In genomic region chr4:98679738-98680137, GRCh38 we compare ENCODE assay signal across 22 cellular contexts. TPM values are rescaled to one million over a fixed set of nuclear protein-coding genes. Genes with fewer than 3 reads are reported as not detected.
DNase-seq lines count a peak whose midpoint lies in the region; ATAC-seq, FAIRE-seq and TF ChIP-seq lines count a peak whose summit lies in the region.
"Had no signal": no experiment of that assay in that cellular context is flagged by ENCODE, and none has a peak within 500 bp of the region (broad histone marks: within the 10 kb centered on the region; RNA-seq: fewer than 3 reads in every experiment).

No MANE protein-coding gene starts in this region.

- intact Hi-C loops in endothelial cell of umbilical vein (cut with micrococcal nuclease), result loop anchor here (10.0 kb wide), 2 partner anchors 245 to 315 kb away; partner anchors contain the start of genes EIF4E and METAP1

- H3K4me2 ChIP-seq in endothelial cell of umbilical vein (ENCODE audit: insufficient read depth, low read length) (no peak overlapping the region), trophoblast cell (ENCODE audit: low read length) (no peak overlapping the region)
- H3K4me2 ChIP-seq: A549, KMS-11 had no signal

- POLR2A ChIA-PET in WTC11 (lab: Charles Lee) (no interaction called here), endothelial cell of umbilical vein (lab: Charles Lee) (no interaction called here)

- H2BK120ac ChIP-seq in trophoblast cell (ENCODE audit: insufficient read depth, low read length, poor library complexity), result no peak overlapping the region

- no peak overlapping the region for H3K23ac ChIP-seq in trophoblast cell (ENCODE audit: low read length)

- no peak overlapping the region for H3K4me3 ChIP-seq in endothelial cell of umbilical vein (replicated peaks in 1 of 3; ENCODE audit: insufficient read depth in 1 of 3, low read depth in 1 of 3, low read length in 3 of 3)
- H3K4me3 ChIP-seq in trophoblast cell (ENCODE audit: low read depth, low read length), result no peak overlapping the region
- H3K4me3 ChIP-seq: A549 had no signal

- no peaks in the 10 kb centered on the region for H3K9me1 ChIP-seq in endothelial cell of umbilical vein (replicated peaks; ENCODE audit: control insufficient read depth, extremely low read depth, insufficient read depth, low read length)

- FAIRE-seq in endothelial cell of umbilical vein (lab: Jason Lieb, UNC), result no peak
- FAIRE-seq: A549, D721Med, G401.6, GM12891, HepG2 had no signal

- in situ Hi-C loops in G401 (cut with HindIII; ENCODE audit: low sequenced_read_pairs), result no loop called here

- H3K4me3 Mint-ChIP-seq in WTC11, result no peak overlapping the region
- H3K4me3 Mint-ChIP-seq: CD4-positive, alpha-beta T cell; H9 had no signal

- TF ChIP-seq POLR2A in endothelial cell of umbilical vein (IDR thresholded peaks at IDR 0.05; ENCODE audit: low read depth, low read length), result no peak

- CTCF ChIA-PET in WTC11 (lab: Charles Lee), result no interaction called here
- CTCF ChIA-PET in endothelial cell of umbilical vein (lab: Charles Lee), result interaction anchor here (0.7 to 1.5 kb wide), 4 partner anchors 8 to 212 kb away, joined by 3 to 8 read pairs (median 5); no protein-coding TSS in a partner anchor

- H3K9me3 Mint-ChIP-seq in WTC11, result no peaks in the 10 kb centered on the region
- H3K9me3 Mint-ChIP-seq: CD4-positive, alpha-beta T cell; H9 had no signal

- BruUV-seq in endothelial cell of umbilical vein (replicated peaks; lab: Mats Ljungman, UMichigan), result no TSS peak

- H4K8ac ChIP-seq in trophoblast cell (ENCODE audit: low read depth, low read length), result no peak overlapping the region

- no peaks in the 10 kb centered on the region for H3K27me3 Mint-ChIP-seq in WTC11 (ENCODE audit: low read depth)
- H3K27me3 Mint-ChIP-seq: CD4-positive, alpha-beta T cell had no signal

- H4K91ac ChIP-seq in trophoblast cell (ENCODE audit: low read depth, low read length), result no peak overlapping the region

- no peak overlapping the region for H3K18ac ChIP-seq in trophoblast cell (ENCODE audit: low read length)

- no peak overlapping the region for H3K9ac ChIP-seq in endothelial cell of umbilical vein (replicated peaks; ENCODE audit: extremely low read depth, insufficient read depth, low read length)
- H3K9ac ChIP-seq in trophoblast cell (ENCODE audit: low read length), result no peak overlapping the region
- H3K9ac ChIP-seq: KMS-11 had no signal

- TF ChIP-seq CTCF in WTC11 (IDR thresholded peaks at IDR 0.05), result no peak
- TF ChIP-seq CTCF in endothelial cell of umbilical vein (IDR thresholded peaks at IDR 0.05; ENCODE audit: extremely low read depth in 1 of 2, insufficient read depth in 1 of 2, low read depth in 1 of 2, low read length in 2 of 2), result no peak

- no peaks in the 10 kb centered on the region for H3K36me3 Mint-ChIP-seq in WTC11

- H3K27ac ChIP-seq in endothelial cell of umbilical vein (ENCODE audit: insufficient read depth, low read depth, low read length), result no peak overlapping the region
- no peak overlapping the region for H3K27ac ChIP-seq in trophoblast cell (ENCODE audit: low read depth, low read length)
- H3K27ac ChIP-seq: 22Rv1, A549, C4-2B, KMS-11 had no signal

- no peaks in the 10 kb centered on the region for H3K36me3 ChIP-seq in endothelial cell of umbilical vein (ENCODE audit: control insufficient read depth in 2 of 2, extremely low read depth in 1 of 2, insufficient read depth in 2 of 2, low read length in 2 of 2)
- no peaks in the 10 kb centered on the region for H3K36me3 ChIP-seq in trophoblast cell (ENCODE audit: control insufficient read depth in 1 of 2, insufficient read depth in 2 of 2, low read length in 2 of 2)

- no peak overlapping the region for H3K4ac ChIP-seq in trophoblast cell (ENCODE audit: low read depth, low read length)

- H3K79me2 ChIP-seq in endothelial cell of umbilical vein (ENCODE audit: control insufficient read depth, insufficient read depth, low read length) (no peaks in the 10 kb centered on the region), trophoblast cell (ENCODE audit: control insufficient read depth, insufficient read depth, low read length, poor library complexity) (no peaks in the 10 kb centered on the region)

- H2AK5ac ChIP-seq in trophoblast cell (ENCODE audit: low read length), result no peak overlapping the region

- dilution Hi-C loops in endothelial cell of umbilical vein (cut with MboI; ENCODE audit: extremely low pct_ligation_motif_present, low sequenced_read_pairs), result no loop called here

- peak overlapping the region; percentile 38; the same call in 1 of the 2 replicates for H3K27ac Mint-ChIP-seq in WTC11
- H3K27ac Mint-ChIP-seq: CD4-positive, alpha-beta T cell; H9 had no signal

- DNase-seq in G401 (ENCODE audit: low spot score), result peak; percentile 13
- DNase-seq in WTC11 (ENCODE audit: low spot score), result no peak
- DNase-seq in endothelial cell of umbilical vein (ENCODE audit: low read depth, low spot score), result peak; percentile 38
- no peak for DNase-seq in trophoblast cell
- DNase-seq in DMS114 treated with DMSO at 0.1 percent for 48 hours (lab: John Stamatoyannopoulos, UW; ENCODE audit: unreplicated experiment), result no peak
- no peak for DNase-seq in DMS79 (lab: John Stamatoyannopoulos, UW)
- DNase-seq: AML-193; Caco-2; CD4-positive, alpha-beta T cell; DND-41; EL; GOT3; H9 had no signal

- H4K12ac ChIP-seq in trophoblast cell (ENCODE audit: low read depth, low read length), result no peak overlapping the region

- peak overlapping the region; percentile 56 for H2BK5ac ChIP-seq in trophoblast cell (ENCODE audit: low read depth, low read length, poor library complexity)

- H3K4me1 ChIP-seq in endothelial cell of umbilical vein (ENCODE audit: control insufficient read depth, extremely low read depth, insufficient read depth, low read length), result peaks cover 21% of the 10 kb centered on the region
- peaks cover 4 to 7% of the 10 kb centered on the region in 2 experiments for H3K4me1 ChIP-seq in trophoblast cell (ENCODE audit: control insufficient read depth in 1 of 2, insufficient read depth in 2 of 2, low read length in 2 of 2)
- H3K4me1 ChIP-seq: A549 had no signal

- H3K79me1 ChIP-seq in trophoblast cell (ENCODE audit: low read length), result peaks cover 7% of the 10 kb centered on the region

- no peak overlapping the region for H3K14ac ChIP-seq in trophoblast cell (ENCODE audit: low read length)

- peak overlapping the region; percentile 49 for H2BK12ac ChIP-seq in trophoblast cell (ENCODE audit: low read length)

- no peak for ATAC-seq in WTC11
- ATAC-seq in HG03520 (IDR thresholded peaks at IDR 0.05; ENCODE audit: unreplicated experiment), result no peak
- ATAC-seq: A549, HepG2 had no signal

- H4K20me1 ChIP-seq in endothelial cell of umbilical vein (replicated peaks; ENCODE audit: control insufficient read depth, extremely low read depth, insufficient read depth, low read length), result no peaks in the 10 kb centered on the region

- no peaks in the 10 kb centered on the region for H3K27me3 ChIP-seq in endothelial cell of umbilical vein (ENCODE audit: control insufficient read depth in 2 of 2, insufficient read depth in 2 of 2, low read length in 2 of 2)
- no peaks in the 10 kb centered on the region for H3K27me3 ChIP-seq in trophoblast cell (ENCODE audit: insufficient read depth, low read length)

- peaks cover 4% of the 10 kb centered on the region for H3K4me1 Mint-ChIP-seq in WTC11

- H3K9me3 ChIP-seq in endothelial cell of umbilical vein (replicated peaks; ENCODE audit: control insufficient read depth, insufficient read depth, low read length) (no peaks in the 10 kb centered on the region), trophoblast cell (ENCODE audit: insufficient read depth, low read depth, low read length) (no peaks in the 10 kb centered on the region)
- H3K9me3 ChIP-seq: A549, Caco-2 had no signal

- H2AFZ ChIP-seq in endothelial cell of umbilical vein (ENCODE audit: low read depth, low read length), result peak overlapping the region; percentile 60
- no peak overlapping the region for H2AFZ ChIP-seq in trophoblast cell (ENCODE audit: insufficient read depth, low read length, poor library complexity)

- WGBS in trophoblast cell (ENCODE audit: extremely low coverage, insufficient coverage, insufficient read length), result no CpG with 5 or more reads among the region's 4 CpGs

TF ChIP-seq in WTC11, 78 proteins besides CTCF, POLR2A, EP300 and RAD21:
- TF ChIP-seq CREM (CRISPR knock-in tag; IDR thresholded peaks at IDR 0.05), result no peak
- TF ChIP-seq SMAD3 (CRISPR knock-in tag; IDR thresholded peaks at IDR 0.05; ENCODE audit: borderline replicate concordance), result no peak
- TF ChIP-seq HMGA2 (CRISPR knock-in tag; IDR thresholded peaks at IDR 0.05), result no peak

TF ChIP-seq in endothelial cell of umbilical vein, 7 proteins besides CTCF, POLR2A, EP300 and RAD21:
- TF ChIP-seq POLR2AphosphoS5 (IDR thresholded peaks at IDR 0.05; ENCODE audit: insufficient read depth, low read depth, low read length) (no peak), GATA2 (IDR thresholded peaks at IDR 0.05; ENCODE audit: insufficient read depth, insufficient read length, low read depth, low read length) (no peak), MAX (IDR thresholded peaks at IDR 0.05; ENCODE audit: insufficient read depth, insufficient read length) (no peak), JUN (IDR thresholded peaks at IDR 0.05; ENCODE audit: borderline replicate concordance, insufficient read depth, insufficient read length, low read depth) (no peak), FOS (IDR thresholded peaks at IDR 0.05; ENCODE audit: borderline replicate concordance, insufficient read depth, low read length) (no peak), EZH2 (IDR thresholded peaks at IDR 0.05; ENCODE audit: borderline replicate concordance, low read depth, low read length, severe bottlenecking) (no peak), MYC (IDR thresholded peaks at IDR 0.05; ENCODE audit: low read depth, low read length) (no peak)

RNA-seq across cellular contexts. Expression of gene TSPAN5, which starts 21.3 kb away (rescaled TPM):
- total RNA-seq in G401 (2014; rRNA removed; shearing (Covaris generic)), result not detected in 2 replicates
- total RNA-seq in WTC11 (2021), result 19.1 to 22.7 TPM (median 20.8 TPM) in 3 replicates
- total RNA-seq in endothelial cell of umbilical vein, result 37.6 and 45.1 TPM in 2 replicates
- polyA plus RNA-seq in endothelial cell of umbilical vein, result 46.4 and 50.2 TPM in 2 replicates
- polyA plus RNA-seq in endothelial cell of umbilical vein (2011; cell fraction: cytosol; rRNA removed), result 42.9 and 44.5 TPM in 2 replicates
- 47.0 and 49.7 TPM in 2 replicates for polyA plus RNA-seq in endothelial cell of umbilical vein (2011; cell fraction: nucleus; rRNA removed)
- polyA plus RNA-seq in endothelial cell of umbilical vein (2012), result 35.5 and 51.3 TPM in 2 replicates
- polyA minus RNA-seq in endothelial cell of umbilical vein, result 63.5 and 64.3 TPM in 2 replicates
- not detected for polyA minus RNA-seq in endothelial cell of umbilical vein (2011; cell fraction: cytosol; rRNA and poly(A)+ RNA removed)
- polyA minus RNA-seq in endothelial cell of umbilical vein (2011; cell fraction: nucleus; rRNA and poly(A)+ RNA removed), result 41.3 and 46.2 TPM in 2 replicates
- polyA plus RNA-seq in trophoblast cell (2013), result 9.9 and 10.3 TPM in 2 replicates

Comparison
In these comparisons a context has a peak if more than half of its experiments do, and no peak if none do; other contexts are left out.
1. DNase-seq: peak in G401 (single experiment) and endothelial cell of umbilical vein (single experiment); none in WTC11 (single experiment), trophoblast cell (0 of 2), DMS114 treated with DMSO at 0.1 percent for 48 hours (single experiment) and DMS79 (single experiment).
2. RNA of gene TSPAN5, which starts 21.3 kb away (total RNA-seq): 37.6 to 45.1 TPM in endothelial cell of umbilical vein and 19.1 to 22.7 TPM in WTC11; not detected in G401; every median in the first group is over 10 times any median in the second.